ENCODE assay signal across 20 cellular contexts in the genomic region with DNA sequence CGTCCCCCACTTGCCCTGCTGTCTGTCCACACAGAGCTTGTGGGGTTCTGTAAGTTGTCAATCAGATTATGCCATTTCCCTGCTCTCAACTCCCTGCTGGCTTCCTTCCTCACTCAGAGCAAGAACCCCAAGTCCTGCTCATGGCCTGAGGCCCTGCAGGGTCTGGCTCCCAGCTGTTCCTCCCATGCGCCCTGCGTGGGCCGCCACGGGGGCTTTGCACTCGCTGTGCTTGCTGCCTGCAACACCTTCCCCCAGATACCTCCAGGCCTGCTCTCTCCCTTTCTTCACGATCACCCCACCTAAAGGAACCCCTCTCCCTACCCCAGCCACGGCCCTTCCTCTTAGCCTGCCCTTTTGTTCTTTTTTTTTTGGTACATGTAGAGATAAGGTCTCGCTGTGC.
A peak's percentile ranks its signal among the peaks of the same experiment; 100 is the strongest.
DNase-seq lines count a peak whose midpoint lies in the region; ATAC-seq, FAIRE-seq and TF ChIP-seq lines count a peak whose summit lies in the region.
"Had no signal": no experiment of that assay in that cellular context is flagged by ENCODE, and none has a peak within 500 bp of the region (broad histone marks: within the 10 kb centered on the region; RNA-seq: fewer than 3 reads in every experiment).

No MANE protein-coding gene starts in this region.

- no peak overlapping the region for H3K4me3 Mint-ChIP-seq in H9
- H3K4me3 Mint-ChIP-seq: B cell; CD4-positive, CD25-positive, alpha-beta regulatory T cell; CD8-positive, alpha-beta T cell had no signal

- no peak overlapping the region for H2AK5ac ChIP-seq in H9 (ENCODE audit: insufficient read length, low read length)
- H2AK5ac ChIP-seq in neuronal stem cell (ENCODE audit: low read depth, low read length), result peak overlapping the region; percentile 89

- H2BK120ac ChIP-seq in H9 (ENCODE audit: low read depth, low read length, poor library complexity, severe bottlenecking), result no peak overlapping the region
- H2BK120ac ChIP-seq in neuronal stem cell (ENCODE audit: low read depth, low read length), result no peak overlapping the region

- H3K23ac ChIP-seq in H9 (ENCODE audit: insufficient read length, low read depth, low read length), result no peak overlapping the region
- H3K23ac ChIP-seq in neuronal stem cell (ENCODE audit: low read depth, low read length, poor library complexity), result peak overlapping the region; percentile 40

- no peaks in the 10 kb centered on the region for H3K79me1 ChIP-seq in H9 (ENCODE audit: insufficient read depth, low read depth, low read length, poor library complexity, severe bottlenecking)
- peaks cover 3% of the 10 kb centered on the region for H3K79me1 ChIP-seq in neuronal stem cell (ENCODE audit: low read depth, low read length)

- CTCF ChIA-PET in A549 (lab: Yijun Ruan, JAX), result no interaction called here

- H2BK20ac ChIP-seq in H9 (ENCODE audit: low read depth, low read length, poor library complexity, severe bottlenecking), result no peak overlapping the region

- peaks cover 7 to 9% of the 10 kb centered on the region in 2 experiments for H3K4me1 Mint-ChIP-seq in H9
- H3K4me1 Mint-ChIP-seq: B cell; CD4-positive, CD25-positive, alpha-beta regulatory T cell had no signal

- H2BK5ac ChIP-seq in H9 (ENCODE audit: insufficient read length, low read length) (no peak overlapping the region), neuronal stem cell (ENCODE audit: low read length) (no peak overlapping the region)

- H3K9me3 Mint-ChIP-seq in H9, result peaks cover 7 to 9% of the 10 kb centered on the region in 2 experiments; a peak in 3 of 5 replicates
- H3K9me3 Mint-ChIP-seq: CD8-positive, alpha-beta T cell had no signal

- TF ChIP-seq RAD21 in A549 (conservative IDR thresholded peaks at IDR 0.05 in 1 of 2, IDR thresholded peaks at IDR 0.05 in 1 of 2), result no peak

- H3K4me1 ChIP-seq in A549 (no peaks in the 10 kb centered on the region), H9 (ENCODE audit: insufficient read depth, low read length) (no peaks in the 10 kb centered on the region), neuronal stem cell (ENCODE audit: control insufficient read depth in 2 of 2, insufficient read depth in 1 of 2, low read depth in 1 of 2, low read length in 2 of 2) (peaks cover 0 to 10% of the 10 kb centered on the region in 2 donors)
- H3K4me1 ChIP-seq: BLaER1, Caco-2 had no signal

- no peaks in the 10 kb centered on the region for H3K36me3 ChIP-seq in neuronal stem cell (replicated peaks in 1 of 2; ENCODE audit: control insufficient read depth in 2 of 2, insufficient read depth in 2 of 2, low read length in 2 of 2)
- H3K36me3 ChIP-seq: BLaER1 had no signal

- H3K27ac ChIP-seq in A549, result no peak overlapping the region
- H3K27ac ChIP-seq in H9 (ENCODE audit: insufficient read length, low read depth, low read length), result no peak overlapping the region
- H3K27ac ChIP-seq in neuronal stem cell (replicated peaks; ENCODE audit: low read length), result no peak overlapping the region
- H3K27ac ChIP-seq: BLaER1, C4-2B had no signal

- ATAC-seq in A549 (peak; percentile 11 to 16; a peak in 1 of 6 replicates), GM18867 (IDR thresholded peaks at IDR 0.05; ENCODE audit: unreplicated experiment) (no peak), HG03039 (IDR thresholded peaks at IDR 0.05; ENCODE audit: unreplicated experiment) (no peak)
- ATAC-seq: CD8-positive, alpha-beta T cell had no signal

- H3K27ac Mint-ChIP-seq in H9, result peak overlapping the region in 2 of 3 experiments; percentile 16 to 44; a peak in 4 of 7 replicates
- H3K27ac Mint-ChIP-seq: B cell; CD8-positive, alpha-beta T cell had no signal

- TF ChIP-seq CTCF in A549 (IDR thresholded peaks at IDR 0.05) (no peak), H9 (conservative IDR thresholded peaks at IDR 0.05) (no peak)

- DNase-seq in A549 (ENCODE audit: low read depth in 1 of 2, low spot score in 1 of 2) (no peak), H9 (no peak), islet precursor cell (peak; percentile 48), neuronal stem cell (ENCODE audit: low spot score) (no peak)
- DNase-seq: Caco-2; CD4-positive, CD25-positive, alpha-beta regulatory T cell; CD8-positive, alpha-beta T cell; DMS153; DND-41; GOT3; HCEC 1CT had no signal

- H3K4me3 ChIP-seq in A549, result no peak overlapping the region
- no peak overlapping the region for H3K4me3 ChIP-seq in neuronal stem cell (ENCODE audit: low read length in 2 of 2)
- H3K4me3 ChIP-seq: BLaER1 had no signal

- H3K14ac ChIP-seq in H9 (ENCODE audit: insufficient read depth, low read length), result no peak overlapping the region
- H3K14ac ChIP-seq in neuronal stem cell (ENCODE audit: low read length), result no peak overlapping the region

- H3T11ph ChIP-seq in H9 (ENCODE audit: low read length), result no peak overlapping the region

- POLR2A ChIA-PET in A549 (lab: Yijun Ruan, JAX), result no interaction called here

- H4K20me1 ChIP-seq in H9 (ENCODE audit: control insufficient read depth, insufficient read depth, insufficient read length), result no peaks in the 10 kb centered on the region
- H4K20me1 ChIP-seq: BLaER1 had no signal

- H3K18ac ChIP-seq in H9 (ENCODE audit: insufficient read length, low read depth, low read length) (no peak overlapping the region), neuronal stem cell (ENCODE audit: low read length) (peak overlapping the region; percentile 13)

- H3K4ac ChIP-seq in H9 (ENCODE audit: low read depth, low read length), result no peak overlapping the region
- no peak overlapping the region for H3K4ac ChIP-seq in neuronal stem cell (ENCODE audit: low read length)

- no peak for TF ChIP-seq POLR2A in A549 (IDR thresholded peaks at IDR 0.05; ENCODE audit: low read length)

- H3K56ac ChIP-seq in H9 (ENCODE audit: insufficient read length, low read depth, low read length), result no peak overlapping the region

- H4K91ac ChIP-seq in H9 (ENCODE audit: insufficient read length, low read depth, low read length) (no peak overlapping the region), neuronal stem cell (ENCODE audit: low read depth, low read length, poor library complexity) (no peak overlapping the region)

- no peak overlapping the region for H2BK15ac ChIP-seq in H9 (ENCODE audit: low read depth, low read length)
- H2BK15ac ChIP-seq in neuronal stem cell (ENCODE audit: low read length), result peak overlapping the region; percentile 23

- H3K27me3 Mint-ChIP-seq in H9 (ENCODE audit: low read depth), result peaks cover 10% of the 10 kb centered on the region
- H3K27me3 Mint-ChIP-seq: CD4-positive, CD25-positive, alpha-beta regulatory T cell had no signal

- no peaks in the 10 kb centered on the region for H3K23me2 ChIP-seq in H9 (ENCODE audit: insufficient read length, low read depth, low read length, poor library complexity, severe bottlenecking)

- TF ChIP-seq EP300 in A549 (IDR thresholded peaks at IDR 0.05), result no peak

- H4K8ac ChIP-seq in H9 (replicated peaks; ENCODE audit: insufficient read length, low read depth, low read length) (no peak overlapping the region), neuronal stem cell (ENCODE audit: low read depth, low read length) (no peak overlapping the region)

- under 1% methylated on average over 9 of the region's 9 CpGs for WGBS in A549 (ENCODE audit: missing lambda C conversion rate)
- no CpG with 5 or more reads among the region's 9 CpGs for WGBS in H9 (ENCODE audit: extremely low coverage, insufficient read length, low lambda C conversion rate)
- WGBS in neuronal stem cell (ENCODE audit: extremely low coverage in 2 of 2, insufficient read length in 2 of 2, insufficient replicate concordance in 1 of 2), 2 donors, result no CpG with 5 or more reads among the region's 9 CpGs

- H3K4me2 ChIP-seq in A549 (no peak overlapping the region), H9 (ENCODE audit: insufficient read depth, insufficient read length, low read length) (no peak overlapping the region), neuronal stem cell (ENCODE audit: insufficient read depth, low read length, poor library complexity, severe bottlenecking) (no peak overlapping the region)
- H3K4me2 ChIP-seq: BLaER1 had no signal

- no peaks in the 10 kb centered on the region for H3K27me3 ChIP-seq in H9 (ENCODE audit: insufficient read depth, low read length)
- H3K27me3 ChIP-seq in neuronal stem cell (ENCODE audit: control insufficient read depth in 3 of 3, insufficient read depth in 3 of 3, low read depth in 1 of 3, low read length in 3 of 3), result no peaks in the 10 kb centered on the region
- H3K27me3 ChIP-seq: BLaER1 had no signal

- H2BK12ac ChIP-seq in H9 (ENCODE audit: insufficient read length, low read depth, low read length), result no peak overlapping the region
- H2BK12ac ChIP-seq in neuronal stem cell (ENCODE audit: low read length), result no peak overlapping the region

- H3K9me3 ChIP-seq in A549, result no peaks in the 10 kb centered on the region
- no peaks in the 10 kb centered on the region for H3K9me3 ChIP-seq in H9 (ENCODE audit: control insufficient read depth, low read depth, low read length)
- peaks cover 0 to 2% of the 10 kb centered on the region in 2 donors for H3K9me3 ChIP-seq in neuronal stem cell (replicated peaks in 1 of 2; ENCODE audit: control insufficient read depth in 2 of 2, insufficient read depth in 1 of 2, low read depth in 1 of 2, low read length in 2 of 2)
- H3K9me3 ChIP-seq: BLaER1, Caco-2 had no signal

- H2AFZ ChIP-seq in H9 (ENCODE audit: low read length) (no peak overlapping the region), neuronal stem cell (ENCODE audit: low read length) (no peak overlapping the region)

- H3K36me3 Mint-ChIP-seq in H9 (ENCODE audit: insufficient read depth in 1 of 3, low read depth in 3 of 3), result peaks cover 0 to 22% (median 4%) of the 10 kb centered on the region in 3 experiments; a peak in 4 of 7 replicates
- H3K36me3 Mint-ChIP-seq: CD4-positive, CD25-positive, alpha-beta regulatory T cell; CD8-positive, alpha-beta T cell had no signal

- H4K5ac ChIP-seq in H9 (ENCODE audit: insufficient read length, low read depth, low read length), result no peak overlapping the region

- H3K79me2 ChIP-seq in H9 (ENCODE audit: insufficient read depth, low read length), result no peaks in the 10 kb centered on the region

- FAIRE-seq in A549 (lab: Jason Lieb, UNC), result no peak
- FAIRE-seq: G401.6, GM12892, GM19239, H54 had no signal

- no peak overlapping the region for H3K9ac ChIP-seq in H9 (ENCODE audit: extremely low read depth, insufficient read length, low read length)
- H3K9ac ChIP-seq in neuronal stem cell (ENCODE audit: low read depth, low read length, poor library complexity), result no peak overlapping the region
- H3K9ac ChIP-seq: BLaER1 had no signal

TF ChIP-seq in A549, 52 proteins besides CTCF, POLR2A, EP300 and RAD21 (continues in another document):
- no peak for TF ChIP-seq CEBPB (IDR thresholded peaks at IDR 0.05)
- no peak for TF ChIP-seq RCOR1 (IDR thresholded peaks at IDR 0.05; ENCODE audit: low read depth, low read length)
- TF ChIP-seq FOSL2 (IDR thresholded peaks at IDR 0.05), result no peak
- no peak for TF ChIP-seq FOSL2 (CRISPR knock-in tag; IDR thresholded peaks at IDR 0.05)
- TF ChIP-seq RNF2 (IDR thresholded peaks at IDR 0.05; ENCODE audit: borderline replicate concordance, low read depth), result no peak
- no peak for TF ChIP-seq HEYL (CRISPR knock-in tag; IDR thresholded peaks at IDR 0.05)
- TF ChIP-seq EHMT2 (IDR thresholded peaks at IDR 0.05; ENCODE audit: low read depth), result no peak
- TF ChIP-seq EHF (CRISPR knock-in tag; IDR thresholded peaks at IDR 0.05), result no peak
- TF ChIP-seq TFCP2L1 (CRISPR knock-in tag; IDR thresholded peaks at IDR 0.05), result no peak
- TF ChIP-seq POLR2AphosphoS2 (conservative IDR thresholded peaks at IDR 0.05; ENCODE audit: low read length), result no peak
- TF ChIP-seq ZNF302 (CRISPR knock-in tag; IDR thresholded peaks at IDR 0.05), result no peak

Comparison
In these comparisons a context has a peak if more than half of its experiments do, and no peak if none do; other contexts are left out.
1. ATAC-seq: peak in A549 (2 of 2); none in GM18867 (single experiment) and HG03039 (single experiment).